In the genomic region with DNA sequence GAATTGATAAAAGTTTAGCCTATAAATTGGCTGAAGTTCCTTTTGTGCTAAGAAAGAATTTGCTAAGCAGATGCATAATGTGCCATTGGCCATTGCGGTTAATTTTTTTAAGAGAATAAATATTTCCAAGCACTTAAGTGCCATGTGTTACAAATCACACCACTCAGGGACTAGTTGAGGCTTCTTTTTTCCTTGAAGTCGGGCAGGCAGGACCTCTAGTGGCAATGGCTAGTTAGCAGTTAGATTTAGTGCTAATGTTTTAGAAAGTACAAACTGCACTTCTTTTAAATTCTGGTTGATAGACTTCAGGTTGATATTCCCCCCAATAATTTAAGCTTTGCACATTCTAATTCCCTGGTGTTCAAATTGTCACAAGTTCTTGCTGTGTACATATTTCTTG, we compare ENCODE assay signal across 10 cellular contexts.
DNase-seq lines count a peak whose midpoint lies in the region; FAIRE-seq and TF ChIP-seq lines count a peak whose summit lies in the region.
"Had no signal": no experiment of that assay in that cellular context is flagged by ENCODE, and none has a peak within 500 bp of the region (broad histone marks: within the 10 kb centered on the region; RNA-seq: fewer than 3 reads in every experiment).

No MANE protein-coding gene starts in this region.

- H3K4me3 ChIP-seq in OCI-LY7 (ENCODE audit: low read depth, low read length, poor library complexity, severe bottlenecking) (no peak overlapping the region), retinal pigment epithelial cell (ENCODE audit: low read length) (no peak overlapping the region)

- CTCF ChIA-PET in OCI-LY7 (lab: Charles Lee; ENCODE audit: unreplicated experiment) = no interaction called here

- TF ChIP-seq CTCF in OCI-LY7 (conservative IDR thresholded peaks at IDR 0.05; ENCODE audit: low read length) (peak; percentile 70), retinal pigment epithelial cell (conservative IDR thresholded peaks at IDR 0.05; ENCODE audit: low read depth, low read length) (peak; percentile 77)

- intact Hi-C loops in OCI-LY7 (cut with micrococcal nuclease; ENCODE audit: unreplicated experiment) = no loop called here

- H3K36me3 ChIP-seq in OCI-LY7 (ENCODE audit: insufficient read depth, low read length) = no peaks in the 10 kb centered on the region

- H3K9me3 ChIP-seq in OCI-LY7 (ENCODE audit: low read length) = 0 out of 2 replicates have a peak, but pooled peaks cover 7% of the 10 kb centered on the region

- H3K4me2 ChIP-seq in OCI-LY7 (ENCODE audit: low read length) = no peak overlapping the region

- H3K79me2 ChIP-seq in OCI-LY7 (ENCODE audit: insufficient read depth, low read depth, low read length) = no peaks in the 10 kb centered on the region

- H2AFZ ChIP-seq in OCI-LY7 (ENCODE audit: low read length) = no peak overlapping the region

- no peaks in the 10 kb centered on the region for H4K20me1 ChIP-seq in OCI-LY7 (ENCODE audit: insufficient read depth, low read length)

- no TSS peak for BruUV-seq in OCI-LY7 (replicated peaks; lab: Mats Ljungman, UMichigan)

- H3K4me1 ChIP-seq in OCI-LY7 (ENCODE audit: insufficient read depth, low read length, poor library complexity, severe bottlenecking) = no peaks in the 10 kb centered on the region

- no peak for TF ChIP-seq POLR2A in GM12891 (IDR thresholded peaks at IDR 0.05; ENCODE audit: low read depth, low read length)

- H3K27ac ChIP-seq in OCI-LY7 (ENCODE audit: low read depth, low read length, poor library complexity, severe bottlenecking) = no peak overlapping the region

- POLR2A ChIA-PET in OCI-LY7 (lab: Charles Lee) = no interaction called here

- DNase-seq in NCI-H82 (lab: John Stamatoyannopoulos, UW) (peak; percentile 36), NCI-H82 treated with DMSO at 0.1 percent for 48 hours (lab: John Stamatoyannopoulos, UW; ENCODE audit: unreplicated experiment) (no peak), OCI-LY7 (ENCODE audit: low spot score) (peak; percentile 14), fibroblast of peridontal ligament (ENCODE audit: extremely low read depth) (peak; percentile 45), retinal pigment epithelial cell (ENCODE audit: low read depth) (peak; percentile 3), CD1c-positive myeloid dendritic cell (ENCODE audit: extremely low spot score) (no peak), GM12891 (ENCODE audit: insufficient read length, low spot score) (no peak)
- DNase-seq in activated effector memory CD4-positive, alpha-beta T cell treated with anti-CD3 and anti-CD28 coated beads, Interleukin-2, amount 50 U/mL, for 16 hours = no peak
- DNase-seq: activated naive CD8-positive, alpha-beta T cell treated with anti-CD3 and anti-CD28 coated beads, Interleukin-2, amount 10 ng/mL, durations not matched to agents 7 days and 5 days; NCI-H1436 had no signal

- no peaks in the 10 kb centered on the region for H3K9me2 ChIP-seq in OCI-LY7 (ENCODE audit: insufficient read depth, low read length)

- FAIRE-seq in GM12891 (lab: Jason Lieb, UNC) = no peak

TF ChIP-seq in GM12891, 5 proteins besides CTCF, POLR2A, EP300 and RAD21:
- TF ChIP-seq PAX5 (IDR thresholded peaks at IDR 0.05; ENCODE audit: insufficient read depth, low read length, severe bottlenecking) (no peak), POU2F2 (IDR thresholded peaks at IDR 0.05; ENCODE audit: low read depth, low read length) (no peak), POLR2AphosphoS5 (IDR thresholded peaks at IDR 0.05; ENCODE audit: low read depth, low read length) (no peak), SPI1 (IDR thresholded peaks at IDR 0.05; ENCODE audit: low read depth, low read length) (no peak), TAF1 (IDR thresholded peaks at IDR 0.05; ENCODE audit: low read depth, low read length) (no peak)

Comparison
In these comparisons a context has a peak if more than half of its experiments do, and no peak if none do; other contexts are left out.
1. DNase-seq: peak in NCI-H82 (single experiment), OCI-LY7 (single experiment), fibroblast of peridontal ligament (single experiment) and retinal pigment epithelial cell (single experiment); none in NCI-H82 treated with DMSO at 0.1 percent for 48 hours (single experiment), activated effector memory CD4-positive, alpha-beta T cell treated with anti-CD3 and anti-CD28 coated beads, Interleukin-2, amount 50 U/mL, for 16 hours (single experiment), CD1c-positive myeloid dendritic cell (single experiment) and GM12891 (single experiment).